22 cellular contexts compared by ENCODE assay signal in the genomic region with DNA sequence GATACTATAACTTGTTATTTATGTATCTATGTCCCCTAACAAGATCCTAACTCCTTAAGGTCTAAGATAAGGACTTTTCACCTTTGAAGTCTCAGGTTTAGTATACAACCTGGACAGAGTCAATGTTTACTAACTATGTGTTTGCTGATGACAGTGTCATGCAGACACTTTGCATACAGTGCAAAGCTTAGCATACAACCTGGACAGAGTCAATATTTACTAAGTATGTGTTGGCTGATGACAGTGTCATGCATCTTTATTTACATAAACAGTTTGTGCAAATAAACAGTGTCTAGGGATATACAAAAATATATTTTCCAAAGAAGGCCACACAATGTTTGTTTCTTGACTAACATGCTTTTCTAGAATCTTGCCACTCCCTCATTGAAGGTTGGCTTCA. TPM values are rescaled to one million over a fixed set of nuclear protein-coding genes. Genes with fewer than 3 reads are reported as not detected.
DNase-seq lines count a peak whose midpoint lies in the region; FAIRE-seq and TF ChIP-seq lines count a peak whose summit lies in the region.
"Had no signal": no experiment of that assay in that cellular context is flagged by ENCODE, and none has a peak within 500 bp of the region (broad histone marks: within the 10 kb centered on the region; RNA-seq: fewer than 3 reads in every experiment).

No MANE protein-coding gene starts in this region.

- intact Hi-C loops in ovary (cut with DNase I), result no loop called here

- in situ Hi-C loops in G401 (cut with HindIII; ENCODE audit: low sequenced_read_pairs), result no loop called here

- H3K36me3 ChIP-seq in small intestine (ENCODE audit: control insufficient read depth in 2 of 2, insufficient read depth in 2 of 2, low read length in 2 of 2) (no peaks in the 10 kb centered on the region), ovary (no peaks in the 10 kb centered on the region)
- H3K36me3 ChIP-seq: BLaER1 had no signal

- TF ChIP-seq EP300 in ovary (IDR thresholded peaks at IDR 0.05), result no peak

- no peak overlapping the region for H3K4me3 ChIP-seq in LNCaP clone FGC (ENCODE audit: low read depth, low read length)
- H3K4me3 ChIP-seq in small intestine (ENCODE audit: low read depth in 1 of 2, low read length in 2 of 2), result no peak overlapping the region
- H3K4me3 ChIP-seq in ovary, result no peak overlapping the region
- H3K4me3 ChIP-seq: BLaER1, GM12878, GM23248 had no signal

- no peak for TF ChIP-seq CTCF in LNCaP clone FGC (IDR thresholded peaks at IDR 0.05; ENCODE audit: control insufficient read depth, extremely low read depth, insufficient read depth)
- no peak for TF ChIP-seq CTCF in ovary (IDR thresholded peaks at IDR 0.05)

- H3K4me1 ChIP-seq in small intestine (ENCODE audit: control insufficient read depth in 2 of 2, insufficient read depth in 1 of 2, low read depth in 1 of 2, low read length in 1 of 2), result no peaks in the 10 kb centered on the region
- H3K4me1 ChIP-seq in ovary (ENCODE audit: insufficient read depth), result no peaks in the 10 kb centered on the region
- H3K4me1 ChIP-seq: BLaER1 had no signal

- FAIRE-seq in small intestine (lab: Jason Lieb, UNC), result no peak
- FAIRE-seq: A204.1, D721Med, GM12878, GM19239, H1 had no signal

- no peak overlapping the region for H3K27ac ChIP-seq in small intestine (ENCODE audit: low read depth in 1 of 2, low read length in 1 of 2)
- H3K27ac ChIP-seq in ovary, result no peak overlapping the region
- H3K27ac ChIP-seq: BLaER1, C4-2B, GM23248 had no signal

- peak; percentile 78 for DNase-seq in DMS53 (lab: John Stamatoyannopoulos, UW)
- DNase-seq in LNCaP clone FGC (ENCODE audit: low read depth), result peak; percentile 75
- DNase-seq in NCI-H69 (lab: John Stamatoyannopoulos, UW), result peak; percentile 24
- no peak for DNase-seq in small intestine
- no peak for DNase-seq in G401 (ENCODE audit: low spot score)
- DNase-seq in ovary, result no peak
- DNase-seq: CD4-positive, alpha-beta T cell; CD8-positive, alpha-beta memory T cell; DMS 273 treated with DMSO at 0.1 percent for 48 hours; DND-41; GDM1; GM23248; H7; HCEC 1CT had no signal

- H3K27me3 ChIP-seq in small intestine (ENCODE audit: control insufficient read depth in 2 of 2, insufficient read depth in 2 of 2, low read length in 2 of 2), result no peaks in the 10 kb centered on the region
- H3K27me3 ChIP-seq in ovary, result no peaks in the 10 kb centered on the region
- H3K27me3 ChIP-seq: BLaER1 had no signal

- no peak for TF ChIP-seq POLR2A in ovary (IDR thresholded peaks at IDR 0.05)

- H3K9me3 ChIP-seq in small intestine (ENCODE audit: control insufficient read depth, low read depth), result no peaks in the 10 kb centered on the region
- no peaks in the 10 kb centered on the region for H3K9me3 ChIP-seq in ovary
- H3K9me3 ChIP-seq: BLaER1 had no signal

RNA-seq across cellular contexts. Expression of a gene that starts 34.7 kb away (rescaled TPM):
- under 1 TPM in 1 of 3 donors, not detected in 2; 0.03 TPM for polyA plus RNA-seq in small intestine
- 0.47 TPM in 1 of 2 replicates, not detected in the other for total RNA-seq in G401 (2014; rRNA removed; shearing (Covaris generic))
- under 1 TPM; 0.37 to 0.92 (median 0.58) TPM for total RNA-seq in ovary
- polyA plus RNA-seq in ovary, result under 1 TPM; 0.27 to 0.63 TPM
- total RNA-seq: GM12878, GM23248, H1, H7 had no signal
- polyA plus RNA-seq: AG04450; CD8-positive, alpha-beta memory T cell; GM23248 had no signal

Comparison
In these comparisons a context has a peak if more than half of its experiments do, and no peak if none do; other contexts are left out.
1. DNase-seq: peak in DMS53 (single experiment), LNCaP clone FGC (single experiment) and NCI-H69 (single experiment); none in small intestine (single experiment), G401 (single experiment) and ovary (0 of 5).